1 cellular context compared by ENCODE assay signal in genomic region chr10:11913184-11913641, GRCh38.
TF ChIP-seq lines count a peak whose summit lies in the region.

No MANE protein-coding gene starts in this region.

TF ChIP-seq in GM23338, 12 proteins besides CTCF, POLR2A, EP300 and RAD21:
- TF ChIP-seq JUNB (IDR thresholded peaks at IDR 0.05; ENCODE audit: unreplicated experiment) (no peak), ZNF331 (CRISPR knock-in tag; IDR thresholded peaks at IDR 0.05; ENCODE audit: low read depth) (no peak), ETS1 (IDR thresholded peaks at IDR 0.05) (no peak), REST (IDR thresholded peaks at IDR 0.05; ENCODE audit: unreplicated experiment) (no peak), CREB1 (CRISPR knock-in tag; IDR thresholded peaks at IDR 0.05; ENCODE audit: low read depth) (no peak), ZNF462 (CRISPR knock-in tag; IDR thresholded peaks at IDR 0.05) (no peak), EZH2 (IDR thresholded peaks at IDR 0.05; ENCODE audit: low read depth, unreplicated experiment) (no peak), STAT1 (IDR thresholded peaks at IDR 0.05; ENCODE audit: unreplicated experiment) (no peak), NANOG (IDR thresholded peaks at IDR 0.05; ENCODE audit: borderline replicate concordance) (no peak), POLR2AphosphoS5 (IDR thresholded peaks at IDR 0.05; ENCODE audit: low read depth) (no peak), EZH2phosphoT487 (IDR thresholded peaks at IDR 0.05; ENCODE audit: unreplicated experiment) (no peak), ZNF114 (CRISPR knock-in tag; IDR thresholded peaks at IDR 0.05) (no peak)
